In genomic region chr1:64861611-64862010, GRCh38 we compare ENCODE assay signal across 10 cellular contexts.
DNase-seq lines count a peak whose midpoint lies in the region; ATAC-seq, FAIRE-seq and TF ChIP-seq lines count a peak whose summit lies in the region.
"Had no signal": no experiment of that assay in that cellular context is flagged by ENCODE, and none has a peak within 500 bp of the region (broad histone marks: within the 10 kb centered on the region; RNA-seq: fewer than 3 reads in every experiment).

No MANE protein-coding gene starts in this region.

- H3K27me3 ChIP-seq in BE2C (no peaks in the 10 kb centered on the region), body of pancreas (no peaks in the 10 kb centered on the region)
- H3K27me3 ChIP-seq in effector memory CD4-positive, alpha-beta T cell (replicated peaks; ENCODE audit: control insufficient read depth, insufficient read depth, low read length, poor library complexity, severe bottlenecking): no peaks in the 10 kb centered on the region

- no peak for FAIRE-seq in HTR-8/SVneo (lab: Jason Lieb, UNC)

- peak; percentile 28 for ATAC-seq in body of pancreas
- no peak for ATAC-seq in GM19035 (IDR thresholded peaks at IDR 0.05; ENCODE audit: unreplicated experiment)
- no peak for ATAC-seq in HG03045 (IDR thresholded peaks at IDR 0.05; ENCODE audit: unreplicated experiment)

- H3K9me3 ChIP-seq in BE2C (no peaks in the 10 kb centered on the region), body of pancreas (no peaks in the 10 kb centered on the region)
- no peaks in the 10 kb centered on the region for H3K9me3 ChIP-seq in effector memory CD4-positive, alpha-beta T cell (ENCODE audit: control insufficient read depth, low read length)

- TF ChIP-seq CTCF in BE2C (IDR thresholded peaks at IDR 0.05; ENCODE audit: low read depth, low read length): no peak
- peak in 4 of 7 experiments; percentile 26 to 58 (median 39) for TF ChIP-seq CTCF in body of pancreas (IDR thresholded peaks at IDR 0.05)

- no peak overlapping the region for H3K4me3 ChIP-seq in BE2C (ENCODE audit: low read depth, low read length)
- H3K4me3 ChIP-seq in body of pancreas: no peak overlapping the region
- no peak overlapping the region for H3K4me3 ChIP-seq in effector memory CD4-positive, alpha-beta T cell (ENCODE audit: insufficient read depth, low read depth, low read length, poor library complexity, severe bottlenecking)

- WGBS in body of pancreas, 2 donors: 65 to 67% methylated on average over 4 of the region's 4 CpGs

- DNase-seq in BE2C (peak; percentile 12), HTR-8/SVneo (ENCODE audit: insufficient read length, low spot score) (peak; percentile 34), body of pancreas (peak in 3 of 4 donors; percentile 24 to 52 (median 34)), mesenteric fat pad (ENCODE audit: low spot score) (peak; percentile 37)
- DNase-seq in effector CD8-positive, alpha-beta T cell (lab: John Stamatoyannopoulos, UW): no peak
- DNase-seq in effector memory CD4-positive, alpha-beta T cell: no peak
- DNase-seq: NCI-H446 treated with DMSO at 0.1 percent for 48 hours; stimulated activated CD4-positive, alpha-beta T cell treated with anti-CD3 and anti-CD28 coated beads, Interleukin-4, amount 100 ng/mL, for 1 hour had no signal

- no peak overlapping the region for H3K27ac ChIP-seq in body of pancreas
- H3K27ac ChIP-seq in effector memory CD4-positive, alpha-beta T cell (ENCODE audit: insufficient read depth, low read length, poor library complexity, severe bottlenecking): no peak overlapping the region

- H3K4me1 ChIP-seq in BE2C (no peaks in the 10 kb centered on the region), body of pancreas (peaks cover 4% of the 10 kb centered on the region)
- H3K4me1 ChIP-seq in effector memory CD4-positive, alpha-beta T cell (ENCODE audit: control insufficient read depth, insufficient read depth, low read length, poor library complexity, severe bottlenecking): peaks cover 15% of the 10 kb centered on the region

- intact Hi-C loops in body of pancreas (cut with DNase I): no loop called here

- no peak for TF ChIP-seq POLR2A in body of pancreas (IDR thresholded peaks at IDR 0.05)

- H3K36me3 ChIP-seq in BE2C: no peaks in the 10 kb centered on the region
- H3K36me3 ChIP-seq in body of pancreas (replicated peaks in 1 of 2; ENCODE audit: insufficient read depth in 1 of 2, low read depth in 2 of 2): peaks cover 4 to 15% of the 10 kb centered on the region in 2 donors
- peaks cover 62% of the 10 kb centered on the region for H3K36me3 ChIP-seq in effector memory CD4-positive, alpha-beta T cell (ENCODE audit: control insufficient read depth, insufficient read depth, low read length)

Comparison
In these comparisons a context has a peak if more than half of its experiments do, and no peak if none do; other contexts are left out.
1. DNase-seq: peak in BE2C (single experiment), HTR-8/SVneo (single experiment), body of pancreas (3 of 4) and mesenteric fat pad (single experiment); none in effector CD8-positive, alpha-beta T cell (single experiment) and effector memory CD4-positive, alpha-beta T cell (0 of 3).